In the genomic region with DNA sequence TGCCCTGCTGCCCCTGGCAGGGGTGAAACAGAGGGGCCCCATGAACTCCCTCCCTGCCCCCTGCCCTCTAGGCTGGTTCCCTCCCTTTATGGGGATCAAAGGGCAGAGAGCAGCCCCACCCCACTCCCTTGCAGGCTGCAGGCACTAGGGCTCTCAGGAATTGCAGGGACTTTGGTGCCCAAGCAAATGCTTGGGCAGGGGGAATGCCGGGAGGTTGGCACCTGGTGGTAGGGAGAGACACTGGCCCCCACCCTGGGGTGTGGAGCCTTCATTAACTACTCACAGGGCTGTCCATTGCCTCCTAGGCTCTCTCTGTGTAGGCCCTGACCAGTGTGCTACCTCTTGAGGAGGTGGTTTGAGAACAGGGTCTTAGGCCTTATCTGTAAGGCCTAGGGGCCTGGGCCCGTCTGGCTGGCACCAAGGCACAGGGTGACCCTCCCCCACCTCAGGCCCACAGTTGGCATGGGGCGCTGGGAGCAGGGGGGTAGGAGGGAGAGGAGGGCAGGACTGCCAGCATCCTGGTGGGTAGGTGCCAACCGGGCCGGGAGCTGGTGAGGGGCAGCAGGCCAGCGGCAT, we compare ENCODE assay signal across 8 cellular contexts. TPM values are rescaled to one million over a fixed set of nuclear protein-coding genes. Genes with fewer than 3 reads are reported as not detected.
DNase-seq lines count a peak whose midpoint lies in the region; ATAC-seq and TF ChIP-seq lines count a peak whose summit lies in the region.

No MANE protein-coding gene starts in this region.

- H3K4me1 ChIP-seq in Caco-2 (peaks cover 55% of the 10 kb centered on the region), left ventricle myocardium inferior (peaks cover 96% of the 10 kb centered on the region), sigmoid colon (peaks cover 0 to 82% (median 75%) of the 10 kb centered on the region in 4 donors)

- H3K27me3 ChIP-seq in Caco-2 (replicated peaks; ENCODE audit: control insufficient read depth, insufficient read depth, low read length) (no peaks in the 10 kb centered on the region), left ventricle myocardium inferior (ENCODE audit: low read depth) (no peaks in the 10 kb centered on the region), sigmoid colon (no peaks in the 10 kb centered on the region)

- H3K4me3 Mint-ChIP-seq in Caco-2 (ENCODE audit: unreplicated experiment): peak overlapping the region; percentile 3
- H3K4me3 Mint-ChIP-seq in activated T-helper 1 cell treated with anti-CD3 and anti-CD28 coated beads, Interleukin-12 subunit alpha, Interleukin-12 subunit beta, Interleukin-2, Interleukin-4 antibody, amounts not matched to agents 30 ng/mL and 10 ng/mL and 1 ng/mL, durations not matched to agents 14 hours and 24 hours and 36 hours: peak overlapping the region; percentile 49
- H3K4me3 Mint-ChIP-seq in WTC11: no peak overlapping the region
- no peak overlapping the region for H3K4me3 Mint-ChIP-seq in progenitor cell of endocrine pancreas (ENCODE audit: low read depth)

- BruUV-seq in Caco-2 (replicated peaks; lab: Mats Ljungman, UMichigan): no TSS peak

- H3K27me3 Mint-ChIP-seq in Caco-2 (ENCODE audit: insufficient read depth, unreplicated experiment) (no peaks in the 10 kb centered on the region), WTC11 (ENCODE audit: low read depth) (no peaks in the 10 kb centered on the region), progenitor cell of endocrine pancreas (no peaks in the 10 kb centered on the region)
- no peaks in the 10 kb centered on the region for H3K27me3 Mint-ChIP-seq in activated T-helper 1 cell treated with anti-CD3 and anti-CD28 coated beads, Interleukin-12 subunit alpha, Interleukin-12 subunit beta, Interleukin-2, Interleukin-4 antibody, amounts not matched to agents 30 ng/mL and 10 ng/mL and 1 ng/mL, durations not matched to agents 14 hours and 24 hours and 36 hours (ENCODE audit: insufficient read depth)

- POLR2A ChIA-PET in Caco-2 (lab: Charles Lee): interaction anchor here (1.2 kb wide), 1 partner anchor 10 kb away, joined by 4 read pairs; no protein-coding TSS in a partner anchor
- POLR2A ChIA-PET in HEK293T (lab: Yijun Ruan, JAX): interaction anchor here (1.2 to 2.4 kb wide), 4 partner anchors 8 to 46 kb away, joined by 3 to 9 read pairs (median 4); no protein-coding TSS in a partner anchor
- POLR2A ChIA-PET in WTC11 (lab: Charles Lee): interaction anchor here (0.5 to 1.7 kb wide), 6 partner anchors 7 to 74 kb away, joined by 3 to 7 read pairs (median 4); a partner anchor contains a TSS

- H3K36me3 ChIP-seq in Caco-2 (ENCODE audit: control insufficient read depth, insufficient read depth, low read length): peaks cover 4% of the 10 kb centered on the region
- H3K36me3 ChIP-seq in left ventricle myocardium inferior: no peaks in the 10 kb centered on the region
- no peaks in the 10 kb centered on the region for H3K36me3 ChIP-seq in sigmoid colon

- H3K36me3 Mint-ChIP-seq in Caco-2 (ENCODE audit: insufficient read depth, unreplicated experiment): peaks cover 28% of the 10 kb centered on the region
- peaks cover 34% of the 10 kb centered on the region for H3K36me3 Mint-ChIP-seq in activated T-helper 1 cell treated with anti-CD3 and anti-CD28 coated beads, Interleukin-12 subunit alpha, Interleukin-12 subunit beta, Interleukin-2, Interleukin-4 antibody, amounts not matched to agents 30 ng/mL and 10 ng/mL and 1 ng/mL, durations not matched to agents 14 hours and 24 hours and 36 hours (ENCODE audit: low read depth)
- no peaks in the 10 kb centered on the region for H3K36me3 Mint-ChIP-seq in WTC11
- H3K36me3 Mint-ChIP-seq in progenitor cell of endocrine pancreas (ENCODE audit: insufficient read depth): no peaks in the 10 kb centered on the region

- DNase-seq in Caco-2: no peak
- no peak for DNase-seq in activated T-helper 1 cell treated with anti-CD3 and anti-CD28 coated beads, Interleukin-12 subunit alpha, Interleukin-12 subunit beta, Interleukin-2, Interleukin-4 antibody, amounts not matched to agents 30 ng/mL and 10 ng/mL and 1 ng/mL, durations not matched to agents 14 hours and 24 hours and 36 hours (ENCODE audit: low spot score)
- peak; percentile 73 for DNase-seq in left ventricle myocardium inferior
- DNase-seq in sigmoid colon: no peak
- no peak for DNase-seq in HEK293T (ENCODE audit: extremely low spot score)
- DNase-seq in WTC11 (ENCODE audit: low spot score): no peak
- DNase-seq in progenitor cell of endocrine pancreas (ENCODE audit: low spot score, unreplicated experiment): no peak
- DNase-seq in LoVo (ENCODE audit: low spot score): no peak

- no peak for ATAC-seq in WTC11

- H3K27ac ChIP-seq in left ventricle myocardium inferior (replicated peaks) (peak overlapping the region; percentile 95), sigmoid colon (peak overlapping the region; percentile 96 to 99 (median 98))

- H3K4me3 ChIP-seq in Caco-2 (ENCODE audit: low read depth, low read length): no peak overlapping the region
- peak overlapping the region; percentile 45 for H3K4me3 ChIP-seq in left ventricle myocardium inferior
- H3K4me3 ChIP-seq in sigmoid colon: peak overlapping the region in 2 of 4 donors; percentile 25 to 32

- no peaks in the 10 kb centered on the region for H3K9me3 ChIP-seq in Caco-2
- H3K9me3 ChIP-seq in left ventricle myocardium inferior (replicated peaks): no peaks in the 10 kb centered on the region
- H3K9me3 ChIP-seq in sigmoid colon: no peaks in the 10 kb centered on the region

- peak in 1 of 2 donors; percentile 32 for TF ChIP-seq POLR2A in sigmoid colon (IDR thresholded peaks at IDR 0.05)

- H3K27ac Mint-ChIP-seq in Caco-2 (ENCODE audit: unreplicated experiment) (no peak overlapping the region), WTC11 (no peak overlapping the region), progenitor cell of endocrine pancreas (no peak overlapping the region)
- H3K27ac Mint-ChIP-seq in activated T-helper 1 cell treated with anti-CD3 and anti-CD28 coated beads, Interleukin-12 subunit alpha, Interleukin-12 subunit beta, Interleukin-2, Interleukin-4 antibody, amounts not matched to agents 30 ng/mL and 10 ng/mL and 1 ng/mL, durations not matched to agents 14 hours and 24 hours and 36 hours: no peak overlapping the region

- intact Hi-C loops in Caco-2 (cut with micrococcal nuclease; ENCODE audit: unreplicated experiment): no loop called here
- intact Hi-C loops in activated T-helper 1 cell treated with anti-CD3 and anti-CD28 coated beads, Interleukin-12 subunit alpha, Interleukin-12 subunit beta, Interleukin-2, Interleukin-4 antibody, amounts not matched to agents 30 ng/mL and 10 ng/mL and 1 ng/mL, durations not matched to agents 14 hours and 24 hours and 36 hours (cut with micrococcal nuclease): loop anchor here (5.0 kb wide), 1 partner anchor 165 kb away; a partner anchor contains a TSS
- intact Hi-C loops in left ventricle myocardium inferior (cut with micrococcal nuclease): no loop called here
- intact Hi-C loops in sigmoid colon (cut with DNase I): no loop called here

- 13 to 59% methylated on average over 6 of the region's 6 CpGs for WGBS in sigmoid colon, 2 donors

- H3K9me3 Mint-ChIP-seq in Caco-2 (ENCODE audit: unreplicated experiment): no peaks in the 10 kb centered on the region
- no peaks in the 10 kb centered on the region for H3K9me3 Mint-ChIP-seq in activated T-helper 1 cell treated with anti-CD3 and anti-CD28 coated beads, Interleukin-12 subunit alpha, Interleukin-12 subunit beta, Interleukin-2, Interleukin-4 antibody, amounts not matched to agents 30 ng/mL and 10 ng/mL and 1 ng/mL, durations not matched to agents 14 hours and 24 hours and 36 hours
- H3K9me3 Mint-ChIP-seq in WTC11: no peaks in the 10 kb centered on the region
- H3K9me3 Mint-ChIP-seq in progenitor cell of endocrine pancreas (ENCODE audit: low read depth): no peaks in the 10 kb centered on the region

- TF ChIP-seq EP300 in sigmoid colon (IDR thresholded peaks at IDR 0.05): no peak

- CTCF ChIA-PET in Caco-2 (lab: Charles Lee) (interaction anchor here (0.5 to 2.3 kb wide), 5 partner anchors 8 to 453 kb away, joined by 3 to 18 read pairs (median 6); no protein-coding TSS in a partner anchor), HEK293T (lab: Yijun Ruan, JAX) (interaction anchor here (0.7 kb wide), 1 partner anchor 847 kb away, joined by 4 read pairs; no protein-coding TSS in a partner anchor), WTC11 (lab: Charles Lee) (interaction anchor here (0.9 to 4.3 kb wide), 16 partner anchors 8 to 186 kb away, joined by 3 to 58 read pairs (median 6); a partner anchor contains a TSS)

- TF ChIP-seq CTCF in Caco-2 (IDR thresholded peaks at IDR 0.05; ENCODE audit: insufficient read depth in 1 of 2, low read depth in 1 of 2, low read length in 1 of 2, severe bottlenecking in 1 of 2, unreplicated experiment in 1 of 2): no peak
- no peak for TF ChIP-seq CTCF in left ventricle myocardium inferior (IDR thresholded peaks at IDR 0.05; ENCODE audit: borderline replicate concordance)
- TF ChIP-seq CTCF in sigmoid colon (IDR thresholded peaks at IDR 0.05): no peak
- no peak for TF ChIP-seq CTCF in WTC11 (IDR thresholded peaks at IDR 0.05)
- TF ChIP-seq CTCF in progenitor cell of endocrine pancreas (IDR thresholded peaks at IDR 0.05; ENCODE audit: unreplicated experiment): no peak

- H3K4me1 Mint-ChIP-seq in Caco-2 (ENCODE audit: low read depth, unreplicated experiment) (peaks cover 25% of the 10 kb centered on the region), WTC11 (peaks cover 50% of the 10 kb centered on the region), progenitor cell of endocrine pancreas (ENCODE audit: low read depth) (peaks cover 13% of the 10 kb centered on the region)
- H3K4me1 Mint-ChIP-seq in activated T-helper 1 cell treated with anti-CD3 and anti-CD28 coated beads, Interleukin-12 subunit alpha, Interleukin-12 subunit beta, Interleukin-2, Interleukin-4 antibody, amounts not matched to agents 30 ng/mL and 10 ng/mL and 1 ng/mL, durations not matched to agents 14 hours and 24 hours and 36 hours (ENCODE audit: low read depth): peaks cover 47% of the 10 kb centered on the region

RNA-seq across cellular contexts. Expression of a gene that starts 4.7 kb away (rescaled TPM):
- total RNA-seq in Caco-2 (2022) (42.9 and 46.8 TPM in 2 replicates), left ventricle myocardium inferior (42.8 TPM), sigmoid colon (10 to 100 TPM; 24.4 to 35.3 (median 29.5) TPM), WTC11 (2021) (29.8 to 32.1 TPM (median 31.5 TPM) in 3 replicates), progenitor cell of endocrine pancreas (28.9 and 29.9 TPM in 2 replicates)
- 166 and 172 TPM in 2 replicates for total RNA-seq in activated T-helper 1 cell treated with anti-CD3 and anti-CD28 coated beads, Interleukin-12 subunit alpha, Interleukin-12 subunit beta, Interleukin-2, Interleukin-4 antibody, amounts not matched to agents 30 ng/mL and 10 ng/mL and 1 ng/mL, durations not matched to agents 14 hours and 24 hours and 36 hours
- polyA plus RNA-seq in sigmoid colon: 100 to 1,000 TPM in 2 of 3 donors, 10 to 100 TPM in 1; 71.5 to 342 (median 141) TPM

RNA-seq across cellular contexts. Expression of a gene that starts 14.0 kb away (rescaled TPM):
- total RNA-seq in Caco-2 (2022) (0.50 and 0.53 TPM in 2 replicates), left ventricle myocardium inferior (not detected), sigmoid colon (not detected), WTC11 (2021) (0.48 to 1.2 TPM in 2 of 3 replicates, not detected in the other), progenitor cell of endocrine pancreas (0.84 TPM in 2 replicates)
- 1.5 and 1.8 TPM in 2 replicates for total RNA-seq in activated T-helper 1 cell treated with anti-CD3 and anti-CD28 coated beads, Interleukin-12 subunit alpha, Interleukin-12 subunit beta, Interleukin-2, Interleukin-4 antibody, amounts not matched to agents 30 ng/mL and 10 ng/mL and 1 ng/mL, durations not matched to agents 14 hours and 24 hours and 36 hours
- under 1 TPM in 1 of 3 donors, not detected in 2; 0.39 TPM for polyA plus RNA-seq in sigmoid colon

RNA-seq across cellular contexts. Expression of a gene that starts 24.2 kb away (rescaled TPM):
- 51.3 and 61.5 TPM in 2 replicates for total RNA-seq in Caco-2 (2022)
- 69.2 and 74.3 TPM in 2 replicates for total RNA-seq in activated T-helper 1 cell treated with anti-CD3 and anti-CD28 coated beads, Interleukin-12 subunit alpha, Interleukin-12 subunit beta, Interleukin-2, Interleukin-4 antibody, amounts not matched to agents 30 ng/mL and 10 ng/mL and 1 ng/mL, durations not matched to agents 14 hours and 24 hours and 36 hours
- total RNA-seq in left ventricle myocardium inferior: 30.1 TPM
- total RNA-seq in sigmoid colon: 10 to 100 TPM; 17.5 to 22.8 (median 18.5) TPM
- polyA plus RNA-seq in sigmoid colon: 10 to 100 TPM; 24.6 to 36.5 (median 27.7) TPM
- total RNA-seq in WTC11 (2021): 71.1 to 88.3 TPM (median 71.2 TPM) in 3 replicates
- total RNA-seq in progenitor cell of endocrine pancreas: 53.7 and 55.9 TPM in 2 replicates

RNA-seq across cellular contexts. Expression of a gene that starts 26.2 kb away (rescaled TPM):
- total RNA-seq in Caco-2 (2022) (0.26 and 0.61 TPM in 2 replicates), left ventricle myocardium inferior (not detected), sigmoid colon (under 1 TPM in 3 of 4 donors, not detected in 1; 0.27 to 0.49 (median 0.36) TPM), WTC11 (2021) (0.83 to 1.8 TPM (median 1.6 TPM) in 3 replicates), progenitor cell of endocrine pancreas (2.2 TPM in 2 replicates)
- total RNA-seq in activated T-helper 1 cell treated with anti-CD3 and anti-CD28 coated beads, Interleukin-12 subunit alpha, Interleukin-12 subunit beta, Interleukin-2, Interleukin-4 antibody, amounts not matched to agents 30 ng/mL and 10 ng/mL and 1 ng/mL, durations not matched to agents 14 hours and 24 hours and 36 hours: 0.26 and 0.27 TPM in 2 replicates
- 1 to 10 TPM in 1 of 3 donors, not detected in 2; 2.0 TPM for polyA plus RNA-seq in sigmoid colon

RNA-seq across cellular contexts. Expression of a gene that starts 26.3 kb away (rescaled TPM):
- total RNA-seq in Caco-2 (2022) (0.32 TPM in 1 of 2 replicates, not detected in the other), left ventricle myocardium inferior (not detected), sigmoid colon (under 1 TPM in 1 of 4 donors, not detected in 3; 0.16 TPM), WTC11 (2021) (0.15 TPM in 1 of 3 replicates, not detected in the others), progenitor cell of endocrine pancreas (not detected in 2 replicates)
- total RNA-seq in activated T-helper 1 cell treated with anti-CD3 and anti-CD28 coated beads, Interleukin-12 subunit alpha, Interleukin-12 subunit beta, Interleukin-2, Interleukin-4 antibody, amounts not matched to agents 30 ng/mL and 10 ng/mL and 1 ng/mL, durations not matched to agents 14 hours and 24 hours and 36 hours: not detected in 2 replicates
- under 1 TPM in 1 of 3 donors, not detected in 2; 0.09 TPM for polyA plus RNA-seq in sigmoid colon

Comparison
In these comparisons a context has a peak if more than half of its experiments do, and no peak if none do; other contexts are left out.
1. H3K4me3 Mint-ChIP-seq: peak in Caco-2 (single experiment) and activated T-helper 1 cell treated with anti-CD3 and anti-CD28 coated beads, Interleukin-12 subunit alpha, Interleukin-12 subunit beta, Interleukin-2, Interleukin-4 antibody, amounts not matched to agents 30 ng/mL and 10 ng/mL and 1 ng/mL, durations not matched to agents 14 hours and 24 hours and 36 hours (single experiment); none in WTC11 (single experiment) and progenitor cell of endocrine pancreas (single experiment).